Comparison of ENCODE assay signal across 8 cellular contexts in the genomic region with DNA sequence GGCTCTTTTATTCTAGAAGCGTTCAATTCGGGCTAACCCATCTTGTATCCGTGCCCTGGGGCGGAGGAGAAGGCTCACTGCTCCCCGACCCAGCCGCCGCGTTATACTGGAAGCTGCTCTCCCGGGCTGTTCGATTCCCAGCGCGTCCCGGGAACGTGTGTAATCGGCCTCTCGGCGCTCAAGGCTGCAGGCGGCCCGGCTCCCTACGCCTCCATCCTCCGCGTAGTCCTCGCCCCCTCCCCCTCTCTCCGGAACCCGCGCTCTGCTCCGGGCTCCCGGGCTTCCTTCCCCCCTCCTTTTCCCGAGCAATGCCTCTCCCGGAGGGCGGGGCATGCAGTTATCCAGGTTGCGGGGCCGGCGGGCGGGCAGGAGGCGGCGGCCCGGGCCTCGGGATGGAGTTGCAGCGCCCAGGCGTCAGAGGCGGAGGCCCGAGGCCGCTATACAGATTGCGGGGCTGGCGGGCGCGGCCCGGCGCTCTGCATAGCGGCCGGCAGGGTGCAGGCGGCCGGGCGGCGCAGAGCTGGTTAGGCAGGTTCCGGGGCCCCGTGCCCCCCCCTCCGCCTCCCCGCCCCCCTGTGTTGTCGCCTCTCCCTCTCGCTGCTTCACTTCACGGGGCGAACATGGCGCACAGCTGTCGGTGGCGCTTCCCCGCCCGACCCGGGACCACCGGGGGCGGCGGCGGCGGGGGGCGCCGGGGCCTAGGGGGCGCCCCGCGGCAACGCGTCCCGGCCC. TPM values are rescaled to one million over a fixed set of nuclear protein-coding genes. Genes with fewer than 3 reads are reported as not detected.
DNase-seq lines count a peak whose midpoint lies in the region; ATAC-seq and TF ChIP-seq lines count a peak whose summit lies in the region.

A gene (plus strand): TSS at position 600 of the 732 bp plus-strand sequence. CDS start 21 bp downstream, at position 621.

- H3K9me3 Mint-ChIP-seq in activated B cell treated with CpG ODN at 0.5 μM for 24 hours, result no peaks in the 10 kb centered on the region

- DNase-seq in AG04449 (ENCODE audit: low read depth, low spot score), result peak; percentile 69
- peak; percentile 99 for DNase-seq in NCI-H345 (lab: John Stamatoyannopoulos, UW)
- peak; percentile 99 for DNase-seq in activated B cell treated with CpG ODN at 0.5 μM for 24 hours
- DNase-seq in caudate nucleus (lab: John Stamatoyannopoulos, UW), result peak; percentile 71 to 99 (median 95)
- DNase-seq in inferior parietal cortex (ENCODE audit: extremely low spot score), result peak; percentile 92
- peak; percentile 96 for DNase-seq in spleen

- H3K27ac ChIP-seq in caudate nucleus (ENCODE audit: low read depth, low read length), result peak within 1 kb of the TSS; percentile 91
- peak within 1 kb of the TSS; percentile 88 to 96 (median 93) for H3K27ac ChIP-seq in spleen

- TF ChIP-seq CTCF in AG04449 (IDR thresholded peaks at IDR 0.05; ENCODE audit: insufficient read depth, low read length, missing control alignments) (no peak), activated B cell treated with CpG ODN at 0.5 μM for 24 hours (IDR thresholded peaks at IDR 0.05) (no peak), spleen (IDR thresholded peaks at IDR 0.05 in 8 of 11, conservative IDR thresholded peaks at IDR 0.05 in 3 of 11) (peak in 6 of 11 experiments; percentile 10 to 70 (median 26))

- H3K27me3 ChIP-seq in spleen (replicated peaks in 1 of 7), result peaks cover 0 to 3% (median 0%) of the 10 kb centered on the region in 7 donors

- TF ChIP-seq POLR2A in GM18951 (IDR thresholded peaks at IDR 0.05; ENCODE audit: extremely low read depth, insufficient read depth, insufficient read length) (peak; percentile 52), spleen (IDR thresholded peaks at IDR 0.05) (peak in 1 of 3 donors; percentile 95)

- H3K27me3 Mint-ChIP-seq in activated B cell treated with CpG ODN at 0.5 μM for 24 hours, result no peaks in the 10 kb centered on the region

- H3K27ac Mint-ChIP-seq in activated B cell treated with CpG ODN at 0.5 μM for 24 hours, result peak within 1 kb of the TSS; percentile 94

- peaks cover 26% of the 10 kb centered on the region for H3K36me3 Mint-ChIP-seq in activated B cell treated with CpG ODN at 0.5 μM for 24 hours (ENCODE audit: low read depth)

- WGBS in spleen, 5 donors, result 1 to 2% (median 1%) methylated on average over 30 to 83 of the region's 83 CpGs

- ATAC-seq in HG03196 (IDR thresholded peaks at IDR 0.05; ENCODE audit: unreplicated experiment) (peak; percentile 64), activated B cell treated with CpG ODN at 0.5 μM for 24 hours (ENCODE audit: low read depth) (peak; percentile 65)

- in situ Hi-C loops in GM18951 (cut with MboI; ENCODE audit: low sequenced_read_pairs, unreplicated experiment), result no loop called here

- intact Hi-C loops in activated B cell treated with CpG ODN at 0.5 μM for 24 hours (cut with micrococcal nuclease) (loop anchor here (1.0 to 10.0 kb wide), 6 partner anchors 35 to 1201 kb away; a partner anchor contains a TSS), spleen (cut with DNase I; ENCODE audit: low total_unique reads) (no loop called here)

- H3K9me3 ChIP-seq in spleen, result no peaks in the 10 kb centered on the region

- H3K4me3 ChIP-seq in AG04449 (ENCODE audit: low read depth, low read length), result peak within 1 kb of the TSS; percentile 80
- peak within 1 kb of the TSS; percentile 62 to 98 (median 94) for H3K4me3 ChIP-seq in spleen

- no peaks in the 10 kb centered on the region for H3K36me3 ChIP-seq in spleen

- POLR2A ChIA-PET in AG04449 (lab: Yijun Ruan, JAX) (interaction anchor here (0.6 to 1.4 kb wide), 8 partner anchors 10 to 71 kb away, joined by 3 to 7 read pairs (median 3); a partner anchor contains a TSS), activated B cell treated with CpG ODN at 0.5 μM for 24 hours (lab: Charles Lee) (interaction anchor here (0.6 to 3.0 kb wide), 21 partner anchors 8 to 771 kb away, joined by 3 to 30 read pairs (median 5); a partner anchor contains a TSS)

- peaks cover 37% of the 10 kb centered on the region for H3K4me1 Mint-ChIP-seq in activated B cell treated with CpG ODN at 0.5 μM for 24 hours

- CTCF ChIA-PET in AG04449 (lab: Yijun Ruan, JAX) (interaction anchor here (1.0 kb wide), 1 partner anchor 20 kb away, joined by 3 read pairs; no protein-coding TSS in a partner anchor), activated B cell treated with CpG ODN at 0.5 μM for 24 hours (lab: Charles Lee) (interaction anchor here (1.0 to 1.1 kb wide), 2 partner anchors 34 to 52 kb away, joined by 3 to 5 read pairs; a partner anchor contains a TSS)

- peak within 1 kb of the TSS; percentile 94 for H3K4me3 Mint-ChIP-seq in activated B cell treated with CpG ODN at 0.5 μM for 24 hours

- H3K4me1 ChIP-seq in spleen, result peaks cover 24 to 63% (median 47%) of the 10 kb centered on the region in 6 donors

RNA-seq across cellular contexts. Expression of the gene that starts here (rescaled TPM):
- total RNA-seq in activated B cell treated with CpG ODN at 0.5 μM for 24 hours (104 and 117 TPM in 2 replicates), spleen (100 to 1,000 TPM in 6 of 7 donors, 10 to 100 TPM in 1; 97.4 to 134 (median 105) TPM)
- 10 to 100 TPM in 1 of 3 donors, 1 to 10 TPM in 2; 5.9 to 11.9 (median 7.9) TPM for polyA plus RNA-seq in spleen

Comparison
In these comparisons a context has a peak if more than half of its experiments do, and no peak if none do; other contexts are left out.
1. Peak in every context shown above with its lines: DNase-seq, ATAC-seq, H3K4me3 ChIP-seq and H3K27ac ChIP-seq.
2. CTCF ChIP-seq: peak in spleen (6 of 11); none in AG04449 (single experiment) and activated B cell treated with CpG ODN at 0.5 μM for 24 hours (single experiment).